In the genomic region with DNA sequence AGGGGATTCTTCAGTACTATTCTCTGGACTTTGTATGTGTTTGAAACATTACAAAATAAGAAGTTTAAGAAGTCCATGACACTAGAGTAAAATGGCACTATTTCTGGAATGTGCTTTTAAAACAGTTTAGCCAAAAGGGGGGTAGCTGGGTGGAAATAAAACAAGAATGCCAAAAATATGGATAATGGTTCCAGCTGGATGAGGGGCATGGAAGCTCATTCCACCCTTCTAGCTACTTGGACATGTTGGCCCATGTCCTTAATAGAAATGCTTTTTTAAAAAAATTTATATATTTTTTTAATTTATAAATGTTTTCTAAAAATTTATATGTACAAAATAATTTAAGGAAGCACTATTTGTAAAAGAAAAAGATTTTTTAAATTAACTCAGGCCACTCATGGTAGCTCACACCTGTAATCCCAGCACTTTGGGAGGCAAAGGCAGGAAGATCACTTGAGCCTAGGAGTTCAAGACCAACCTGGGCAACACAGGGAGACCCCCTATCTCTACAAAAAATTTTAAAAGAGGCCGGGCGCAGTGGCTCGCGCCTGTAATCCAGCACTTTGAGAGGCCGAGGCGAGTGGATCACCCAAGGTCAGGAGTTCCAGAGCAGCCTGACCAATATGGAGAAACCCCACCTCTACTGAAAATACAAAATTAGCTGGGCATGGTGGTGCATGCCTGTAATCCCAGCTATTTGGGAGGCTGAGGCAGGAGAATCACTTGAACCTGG, we compare ENCODE assay signal across 8 cellular contexts. TPM values are rescaled to one million over a fixed set of nuclear protein-coding genes. Genes with fewer than 3 reads are reported as not detected.
DNase-seq lines count a peak whose midpoint lies in the region; ATAC-seq lines count a peak whose summit lies in the region.

No MANE protein-coding gene starts in this region.

- H3K27me3 ChIP-seq in layer of hippocampus (ENCODE audit: control insufficient read depth, insufficient read depth, low read length) (no peaks in the 10 kb centered on the region), subcutaneous abdominal adipose tissue (ENCODE audit: control insufficient read depth in 5 of 5, insufficient read depth in 4 of 5, low read length in 5 of 5) (no peaks in the 10 kb centered on the region)

- H3K36me3 Mint-ChIP-seq in T-helper 1 cell treated with Interleukin-12 subunit alpha and Interleukin-12 subunit beta and Interleukin-4 antibody, amounts not matched to agents 30 μg/mL and 1 μg/mL, for 36 hours (ENCODE audit: low read depth), result peaks cover 33% of the 10 kb centered on the region
- peaks cover 32% of the 10 kb centered on the region for H3K36me3 Mint-ChIP-seq in activated T-helper 1 cell treated with anti-CD3 and anti-CD28 coated beads, Interleukin-12 subunit alpha, Interleukin-12 subunit beta, Interleukin-2, Interleukin-4 antibody, amounts not matched to agents 30 ng/mL and 10 ng/mL and 1 ng/mL, durations not matched to agents 14 hours and 24 hours and 36 hours (ENCODE audit: low read depth)

- H3K4me3 Mint-ChIP-seq in T-helper 1 cell treated with Interleukin-12 subunit alpha and Interleukin-12 subunit beta and Interleukin-4 antibody, amounts not matched to agents 30 μg/mL and 1 μg/mL, for 36 hours, result peak overlapping the region; percentile 79
- peak overlapping the region; percentile 83 for H3K4me3 Mint-ChIP-seq in activated T-helper 1 cell treated with anti-CD3 and anti-CD28 coated beads, Interleukin-12 subunit alpha, Interleukin-12 subunit beta, Interleukin-2, Interleukin-4 antibody, amounts not matched to agents 30 ng/mL and 10 ng/mL and 1 ng/mL, durations not matched to agents 14 hours and 24 hours and 36 hours

- H3K27ac ChIP-seq in layer of hippocampus (ENCODE audit: low read depth, low read length), result peak overlapping the region; percentile 71
- peak overlapping the region; percentile 69 for H3K27ac ChIP-seq in subcutaneous abdominal adipose tissue (ENCODE audit: low read depth, low read length)

- ATAC-seq in HG03520 (IDR thresholded peaks at IDR 0.05; ENCODE audit: unreplicated experiment) (no peak), GM18870 (IDR thresholded peaks at IDR 0.05; ENCODE audit: unreplicated experiment) (no peak)

- H3K4me3 ChIP-seq in subcutaneous abdominal adipose tissue (ENCODE audit: low read depth in 1 of 5, low read length in 5 of 5), result peak overlapping the region in 2 of 5 donors; percentile 31 to 33

- peak overlapping the region in 2 of 5 donors; percentile 55 to 62 for H3K9ac ChIP-seq in subcutaneous abdominal adipose tissue (ENCODE audit: low read length in 5 of 5)

- H3K4me1 Mint-ChIP-seq in T-helper 1 cell treated with Interleukin-12 subunit alpha and Interleukin-12 subunit beta and Interleukin-4 antibody, amounts not matched to agents 30 μg/mL and 1 μg/mL, for 36 hours (ENCODE audit: low read depth), result peaks cover 62% of the 10 kb centered on the region
- peaks cover 70% of the 10 kb centered on the region for H3K4me1 Mint-ChIP-seq in activated T-helper 1 cell treated with anti-CD3 and anti-CD28 coated beads, Interleukin-12 subunit alpha, Interleukin-12 subunit beta, Interleukin-2, Interleukin-4 antibody, amounts not matched to agents 30 ng/mL and 10 ng/mL and 1 ng/mL, durations not matched to agents 14 hours and 24 hours and 36 hours (ENCODE audit: low read depth)

- intact Hi-C loops in activated T-helper 1 cell treated with anti-CD3 and anti-CD28 coated beads, Interleukin-12 subunit alpha, Interleukin-12 subunit beta, Interleukin-2, Interleukin-4 antibody, amounts not matched to agents 30 ng/mL and 10 ng/mL and 1 ng/mL, durations not matched to agents 14 hours and 24 hours and 36 hours (cut with micrococcal nuclease), result loop anchor here (5.0 to 10.0 kb wide), 5 partner anchors 128 to 909 kb away; a partner anchor contains a TSS

- peak overlapping the region; percentile 99 for H3K27ac Mint-ChIP-seq in T-helper 1 cell treated with Interleukin-12 subunit alpha and Interleukin-12 subunit beta and Interleukin-4 antibody, amounts not matched to agents 30 μg/mL and 1 μg/mL, for 36 hours
- peak overlapping the region; percentile 98 for H3K27ac Mint-ChIP-seq in activated T-helper 1 cell treated with anti-CD3 and anti-CD28 coated beads, Interleukin-12 subunit alpha, Interleukin-12 subunit beta, Interleukin-2, Interleukin-4 antibody, amounts not matched to agents 30 ng/mL and 10 ng/mL and 1 ng/mL, durations not matched to agents 14 hours and 24 hours and 36 hours

- H3K9me3 ChIP-seq in subcutaneous abdominal adipose tissue (ENCODE audit: control insufficient read depth in 5 of 5, low read length in 5 of 5), result no peaks in the 10 kb centered on the region

- DNase-seq in T-helper 1 cell, result no peak
- DNase-seq in activated T-helper 1 cell treated with anti-CD3 and anti-CD28 coated beads, Interleukin-12 subunit alpha, Interleukin-12 subunit beta, Interleukin-2, Interleukin-4 antibody, amounts not matched to agents 30 ng/mL and 10 ng/mL and 1 ng/mL, durations not matched to agents 14 hours and 24 hours and 36 hours (ENCODE audit: low spot score), result no peak
- no peak for DNase-seq in DMS53 (lab: John Stamatoyannopoulos, UW)

- no peaks in the 10 kb centered on the region for H3K9me3 Mint-ChIP-seq in T-helper 1 cell treated with Interleukin-12 subunit alpha and Interleukin-12 subunit beta and Interleukin-4 antibody, amounts not matched to agents 30 μg/mL and 1 μg/mL, for 36 hours
- H3K9me3 Mint-ChIP-seq in activated T-helper 1 cell treated with anti-CD3 and anti-CD28 coated beads, Interleukin-12 subunit alpha, Interleukin-12 subunit beta, Interleukin-2, Interleukin-4 antibody, amounts not matched to agents 30 ng/mL and 10 ng/mL and 1 ng/mL, durations not matched to agents 14 hours and 24 hours and 36 hours, result no peaks in the 10 kb centered on the region

- H3K4me1 ChIP-seq in subcutaneous abdominal adipose tissue (ENCODE audit: control insufficient read depth in 5 of 5, insufficient read depth in 5 of 5, low read length in 5 of 5), result peaks cover 0 to 35% (median 32%) of the 10 kb centered on the region in 5 donors

- H3K27me3 Mint-ChIP-seq in T-helper 1 cell treated with Interleukin-12 subunit alpha and Interleukin-12 subunit beta and Interleukin-4 antibody, amounts not matched to agents 30 μg/mL and 1 μg/mL, for 36 hours (ENCODE audit: low read depth), result no peaks in the 10 kb centered on the region
- no peaks in the 10 kb centered on the region for H3K27me3 Mint-ChIP-seq in activated T-helper 1 cell treated with anti-CD3 and anti-CD28 coated beads, Interleukin-12 subunit alpha, Interleukin-12 subunit beta, Interleukin-2, Interleukin-4 antibody, amounts not matched to agents 30 ng/mL and 10 ng/mL and 1 ng/mL, durations not matched to agents 14 hours and 24 hours and 36 hours (ENCODE audit: insufficient read depth)

- peaks cover 2 to 10% (median 3%) of the 10 kb centered on the region in 5 donors for H3K36me3 ChIP-seq in subcutaneous abdominal adipose tissue (ENCODE audit: control insufficient read depth in 5 of 5, insufficient read depth in 5 of 5, low read length in 5 of 5)

RNA-seq across cellular contexts. Expression of a gene that starts 12.8 kb away (rescaled TPM):
- total RNA-seq in activated T-helper 1 cell treated with anti-CD3 and anti-CD28 coated beads, Interleukin-12 subunit alpha, Interleukin-12 subunit beta, Interleukin-2, Interleukin-4 antibody, amounts not matched to agents 30 ng/mL and 10 ng/mL and 1 ng/mL, durations not matched to agents 14 hours and 24 hours and 36 hours, result 71.0 and 78.9 TPM in 2 replicates

RNA-seq across cellular contexts. Expression of a gene that starts 41.6 kb away (rescaled TPM):
- 52.7 and 55.9 TPM in 2 replicates for total RNA-seq in activated T-helper 1 cell treated with anti-CD3 and anti-CD28 coated beads, Interleukin-12 subunit alpha, Interleukin-12 subunit beta, Interleukin-2, Interleukin-4 antibody, amounts not matched to agents 30 ng/mL and 10 ng/mL and 1 ng/mL, durations not matched to agents 14 hours and 24 hours and 36 hours
